17 cellular contexts compared by ENCODE assay signal in the genomic region with DNA sequence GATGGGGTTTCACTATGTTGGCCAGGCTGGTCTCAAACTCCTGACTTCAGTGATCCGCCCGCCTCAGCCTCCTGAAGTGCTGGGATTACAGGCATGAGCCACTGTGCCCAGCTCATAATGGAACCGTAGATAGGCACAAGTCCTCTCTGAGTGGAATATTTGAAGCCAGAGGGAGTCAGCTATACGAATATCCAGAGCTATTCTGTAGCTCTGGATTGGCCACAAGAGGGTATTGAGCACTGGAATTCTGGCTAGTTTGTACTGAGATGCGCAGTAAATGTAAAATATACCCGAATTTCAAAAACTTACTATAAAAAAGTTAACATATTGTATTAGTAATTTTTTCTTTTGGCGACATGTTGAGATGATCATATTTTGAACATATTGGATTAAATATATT. TPM values are rescaled to one million over a fixed set of nuclear protein-coding genes. Genes with fewer than 3 reads are reported as not detected.
DNase-seq lines count a peak whose midpoint lies in the region; ATAC-seq, FAIRE-seq and TF ChIP-seq lines count a peak whose summit lies in the region.
"Had no signal": no experiment of that assay in that cellular context is flagged by ENCODE, and none has a peak within 500 bp of the region (broad histone marks: within the 10 kb centered on the region; RNA-seq: fewer than 3 reads in every experiment).

No MANE protein-coding gene starts in this region.

- H3K9me3 ChIP-seq in CD4-positive, alpha-beta T cell (ENCODE audit: control insufficient read depth, low read length), result no peaks in the 10 kb centered on the region
- H3K9me3 ChIP-seq: colonic mucosa, ovary, upper lobe of right lung had no signal

- intact Hi-C loops in CD4-positive, alpha-beta T cell (cut with DNase I, micrococcal nuclease), result loop anchor here in 1 of 2 experiments (1.0 to 5.0 kb wide), 2 partner anchors 19 to 247 kb away; a partner anchor contains a TSS
- intact Hi-C loops in Calu3 (cut with micrococcal nuclease; ENCODE audit: unreplicated experiment), result no loop called here

- ATAC-seq in CD4-positive, alpha-beta T cell (ENCODE audit: poor library complexity), result no peak
- no peak for ATAC-seq in activated CD8-positive, alpha-beta memory T cell treated with anti-CD3 and anti-CD28 coated beads, Interleukin-2, amount 10 ng/mL, durations not matched to agents 7 days and 5 days
- no peak for ATAC-seq in HG02885 (IDR thresholded peaks at IDR 0.05; ENCODE audit: poor library complexity, unreplicated experiment)

- peaks cover 22% of the 10 kb centered on the region for H3K4me1 Mint-ChIP-seq in CD4-positive, alpha-beta T cell (ENCODE audit: low read depth)
- H3K4me1 Mint-ChIP-seq in Calu3 (ENCODE audit: low read depth, unreplicated experiment), result no peaks in the 10 kb centered on the region
- H3K4me1 Mint-ChIP-seq in activated naive CD8-positive, alpha-beta T cell (ENCODE audit: low read depth), result peaks cover 20% of the 10 kb centered on the region
- H3K4me1 Mint-ChIP-seq in mesothelial cell of epicardium, result peaks cover 8% of the 10 kb centered on the region
- peaks cover 14% of the 10 kb centered on the region for H3K4me1 Mint-ChIP-seq in activated CD8-positive, alpha-beta memory T cell treated with anti-CD3 and anti-CD28 coated beads, Interleukin-2, amount 10 ng/mL, durations not matched to agents 7 days and 5 days

- no peaks in the 10 kb centered on the region for H3K27me3 ChIP-seq in CD4-positive, alpha-beta T cell (ENCODE audit: control insufficient read depth, insufficient read depth, low read length)
- H3K27me3 ChIP-seq: brain microvascular endothelial cell, colonic mucosa, ovary, upper lobe of right lung had no signal

- peak overlapping the region; percentile 55 for H3K27ac Mint-ChIP-seq in CD4-positive, alpha-beta T cell
- H3K27ac Mint-ChIP-seq in Calu3 (ENCODE audit: unreplicated experiment) (no peak overlapping the region), mesothelial cell of epicardium (no peak overlapping the region)
- no peak overlapping the region for H3K27ac Mint-ChIP-seq in activated naive CD8-positive, alpha-beta T cell
- H3K27ac Mint-ChIP-seq in activated CD8-positive, alpha-beta memory T cell treated with anti-CD3 and anti-CD28 coated beads, Interleukin-2, amount 10 ng/mL, durations not matched to agents 7 days and 5 days, result no peak overlapping the region

- H3K9me3 Mint-ChIP-seq in CD4-positive, alpha-beta T cell, result no peaks in the 10 kb centered on the region
- H3K9me3 Mint-ChIP-seq in Calu3 (ENCODE audit: low read depth, unreplicated experiment), result no peaks in the 10 kb centered on the region
- H3K9me3 Mint-ChIP-seq in activated naive CD8-positive, alpha-beta T cell (ENCODE audit: low read depth), result no peaks in the 10 kb centered on the region
- H3K9me3 Mint-ChIP-seq in mesothelial cell of epicardium, result no peaks in the 10 kb centered on the region
- H3K9me3 Mint-ChIP-seq in activated CD8-positive, alpha-beta memory T cell treated with anti-CD3 and anti-CD28 coated beads, Interleukin-2, amount 10 ng/mL, durations not matched to agents 7 days and 5 days (ENCODE audit: low read depth), result peaks cover 2% of the 10 kb centered on the region

- no peak for FAIRE-seq in frontal cortex (lab: Jason Lieb, UNC)

- no peak overlapping the region for H3K27ac ChIP-seq in CD4-positive, alpha-beta T cell (ENCODE audit: low read depth, low read length)
- H3K27ac ChIP-seq: brain microvascular endothelial cell, colonic mucosa, HL-60, upper lobe of right lung had no signal

- no peaks in the 10 kb centered on the region for H3K27me3 Mint-ChIP-seq in CD4-positive, alpha-beta T cell
- H3K27me3 Mint-ChIP-seq in Calu3 (ENCODE audit: unreplicated experiment) (peaks cover 12% of the 10 kb centered on the region), mesothelial cell of epicardium (ENCODE audit: low read depth) (no peaks in the 10 kb centered on the region)
- H3K27me3 Mint-ChIP-seq in activated naive CD8-positive, alpha-beta T cell, result no peaks in the 10 kb centered on the region
- H3K27me3 Mint-ChIP-seq in activated CD8-positive, alpha-beta memory T cell treated with anti-CD3 and anti-CD28 coated beads, Interleukin-2, amount 10 ng/mL, durations not matched to agents 7 days and 5 days, result peaks cover 5% of the 10 kb centered on the region

- no peak for TF ChIP-seq CTCF in CD4-positive, alpha-beta T cell (IDR thresholded peaks at IDR 0.05)
- TF ChIP-seq CTCF in Calu3 (IDR thresholded peaks at IDR 0.05; ENCODE audit: unreplicated experiment) (no peak), mesothelial cell of epicardium (IDR thresholded peaks at IDR 0.05; ENCODE audit: unreplicated experiment) (no peak)

- H3K36me3 Mint-ChIP-seq in CD4-positive, alpha-beta T cell (ENCODE audit: low read depth), result peaks cover 4% of the 10 kb centered on the region
- H3K36me3 Mint-ChIP-seq in Calu3 (ENCODE audit: insufficient read depth, unreplicated experiment) (peaks cover 11% of the 10 kb centered on the region), mesothelial cell of epicardium (no peaks in the 10 kb centered on the region)
- H3K36me3 Mint-ChIP-seq in activated naive CD8-positive, alpha-beta T cell, result no peaks in the 10 kb centered on the region
- no peaks in the 10 kb centered on the region for H3K36me3 Mint-ChIP-seq in activated CD8-positive, alpha-beta memory T cell treated with anti-CD3 and anti-CD28 coated beads, Interleukin-2, amount 10 ng/mL, durations not matched to agents 7 days and 5 days

- CTCF ChIA-PET in CD4-positive, alpha-beta T cell (lab: Charles Lee), result interaction anchor here (0.8 to 2.1 kb wide), 5 partner anchors 10 to 110 kb away, joined by 3 to 6 read pairs (median 3); no protein-coding TSS in a partner anchor
- CTCF ChIA-PET in Calu3 (lab: Charles Lee), result interaction anchor here (0.8 kb wide), 1 partner anchor 105 kb away, joined by 3 read pairs; no protein-coding TSS in a partner anchor
- CTCF ChIA-PET in activated CD8-positive, alpha-beta memory T cell treated with anti-CD3 and anti-CD28 coated beads, Interleukin-2, amount 10 ng/mL, durations not matched to agents 7 days and 5 days (lab: Charles Lee), result interaction anchor here (0.8 to 6.9 kb wide), 16 partner anchors 9 to 427 kb away, joined by 3 to 69 read pairs (median 3); no protein-coding TSS in a partner anchor

- peak overlapping the region; percentile 83 for H3K4me3 Mint-ChIP-seq in CD4-positive, alpha-beta T cell
- H3K4me3 Mint-ChIP-seq in Calu3 (ENCODE audit: low read depth, unreplicated experiment), result peak overlapping the region; percentile 78
- peak overlapping the region; percentile 77 for H3K4me3 Mint-ChIP-seq in activated naive CD8-positive, alpha-beta T cell
- peak overlapping the region; percentile 61 for H3K4me3 Mint-ChIP-seq in mesothelial cell of epicardium
- no peak overlapping the region for H3K4me3 Mint-ChIP-seq in activated CD8-positive, alpha-beta memory T cell treated with anti-CD3 and anti-CD28 coated beads, Interleukin-2, amount 10 ng/mL, durations not matched to agents 7 days and 5 days

- BruUV-seq in Calu3 (replicated peaks; lab: Mats Ljungman, UMichigan), result no TSS peak

- POLR2A ChIA-PET in CD4-positive, alpha-beta T cell (lab: Charles Lee), result interaction anchor here (0.5 to 1.3 kb wide), 2 partner anchors 18 to 93 kb away, joined by 3 to 4 read pairs; no protein-coding TSS in a partner anchor

- no peak for DNase-seq in CD4-positive, alpha-beta T cell
- DNase-seq in Calu3 (no peak), mesothelial cell of epicardium (ENCODE audit: low spot score in 2 of 2, unreplicated experiment in 2 of 2) (no peak), frontal cortex (ENCODE audit: low spot score in 2 of 2) (no peak), AML-193 (lab: John Stamatoyannopoulos, UW) (no peak)
- no peak for DNase-seq in activated CD8-positive, alpha-beta memory T cell treated with anti-CD3 and anti-CD28 coated beads, Interleukin-2, amount 10 ng/mL, durations not matched to agents 7 days and 5 days
- DNase-seq: activated CD8-positive, alpha-beta memory T cell treated with anti-CD3 and anti-CD28 coated beads, Interleukin-2, amount 50 U/mL, for 4 hours; activated naive CD4-positive, alpha-beta T cell treated with anti-CD3 and anti-CD28 coated beads, Interleukin-2, amount 50 U/mL, for 16 hours; brain microvascular endothelial cell; colonic mucosa; ovary; right cardiac atrium; stimulated activated CD8-positive, alpha-beta memory T cell treated with anti-CD3 and anti-CD28 coated beads, Interleukin-4, amount 100 ng/mL, for 48 hours; upper lobe of right lung had no signal

RNA-seq across cellular contexts. Expression of a gene that starts 0.9 kb away (rescaled TPM):
- 10 to 100 TPM; 63.0 to 67.3 TPM for total RNA-seq in CD4-positive, alpha-beta T cell
- total RNA-seq in Calu3 (2022) (30.6 and 33.1 TPM in 2 replicates), mesothelial cell of epicardium (71.6 to 77.8 TPM (median 77.4 TPM) in 3 replicates), frontal cortex (34.6 TPM)
- 10 to 100 TPM; 34.6 to 38.3 TPM for total RNA-seq in activated CD8-positive, alpha-beta memory T cell treated with anti-CD3 and anti-CD28 coated beads, Interleukin-2, amount 10 ng/mL, durations not matched to agents 7 days and 5 days
